ENCODE assay signal across 1 cellular context in the genomic region with DNA sequence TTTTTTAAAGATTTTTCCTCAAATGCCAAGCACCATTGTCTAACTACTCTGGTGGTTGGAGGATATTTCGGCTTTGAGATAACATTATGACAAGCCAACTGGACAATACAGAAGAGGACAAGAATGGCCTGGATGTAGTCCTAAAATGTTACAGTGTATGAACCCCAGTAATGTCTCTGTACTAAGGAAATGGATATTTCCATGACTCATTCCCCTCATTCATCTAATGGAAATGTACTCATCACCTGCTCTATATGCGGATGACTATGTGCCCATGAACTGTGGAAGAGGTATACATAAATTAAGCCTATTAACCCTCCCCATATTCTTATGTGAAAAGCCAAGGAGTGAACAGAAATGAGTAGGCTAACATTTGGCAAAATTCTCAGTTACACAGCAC.
TF ChIP-seq lines count a peak whose summit lies in the region.

No MANE protein-coding gene starts in this region.

TF ChIP-seq in GM23338, 12 proteins besides CTCF, POLR2A, EP300 and RAD21 (continued from another document):
- no peak for TF ChIP-seq STAT1 (IDR thresholded peaks at IDR 0.05; ENCODE audit: unreplicated experiment)
- TF ChIP-seq JUNB (IDR thresholded peaks at IDR 0.05; ENCODE audit: unreplicated experiment): no peak
